In the genomic region with DNA sequence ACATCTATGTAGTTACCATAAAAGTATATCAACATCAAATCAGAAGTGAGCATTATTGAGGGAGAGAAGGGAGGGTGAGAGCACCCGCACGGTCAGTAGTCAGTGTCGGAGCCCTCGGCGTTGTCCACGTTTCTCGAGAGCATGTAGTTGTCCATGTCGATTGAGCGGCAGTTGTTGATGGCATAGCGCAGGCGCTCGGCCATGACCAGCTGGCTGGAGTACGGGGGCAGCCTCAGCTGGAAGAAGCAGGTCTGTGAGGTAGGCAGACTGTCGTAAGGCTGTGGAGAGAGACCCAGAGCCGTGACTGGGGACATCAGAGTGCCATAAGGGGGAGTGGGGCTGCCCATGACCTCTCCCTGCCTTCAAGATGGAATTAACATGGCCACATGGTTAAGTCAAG, we compare ENCODE assay signal across 23 cellular contexts. TPM values are rescaled to one million over a fixed set of nuclear protein-coding genes. Genes with fewer than 3 reads are reported as not detected.
DNase-seq lines count a peak whose midpoint lies in the region; ATAC-seq and TF ChIP-seq lines count a peak whose summit lies in the region.
"Had no signal": no experiment of that assay in that cellular context is flagged by ENCODE, and none has a peak within 500 bp of the region (broad histone marks: within the 10 kb centered on the region; RNA-seq: fewer than 3 reads in every experiment).

No MANE protein-coding gene starts in this region.

- H3K27ac ChIP-seq in dorsolateral prefrontal cortex (peak overlapping the region in 54 of 59 donors; percentile 35 to 97 (median 93)), right atrium auricular region (no peak overlapping the region)
- H3K27ac ChIP-seq: 22Rv1, KMS-11 had no signal

- POLR2A ChIA-PET in activated CD4-positive, alpha-beta T cell treated with anti-CD3 and anti-CD28 coated beads for 36 hours (lab: Charles Lee) = interaction anchor here (1.0 kb wide), 1 partner anchor 11 kb away, joined by 3 read pairs; no protein-coding TSS in a partner anchor
- POLR2A ChIA-PET in T-cell (lab: Charles Lee) = interaction anchor here in 1 of 2 donors (0.6 kb wide), 1 partner anchor 22 kb away, joined by 3 read pairs; no protein-coding TSS in a partner anchor

- intact Hi-C loops in activated CD4-positive, alpha-beta T cell treated with anti-CD3 and anti-CD28 coated beads for 36 hours (cut with DNase I, micrococcal nuclease) = loop anchor here (5.0 to 10.0 kb wide), 2 partner anchors 324 to 543 kb away; partner anchors contain the start of gene SNX22 (in 1 of the 2)
- intact Hi-C loops in dorsolateral prefrontal cortex (cut with DNase I) = loop anchor here (5.0 to 10.0 kb wide), 5 partner anchors 116 to 546 kb away; partner anchors contain the start of gene SNX22 (in 1 of the 2)

- peaks cover 46% of the 10 kb centered on the region for H3K36me3 ChIP-seq in right atrium auricular region

- H3K4me1 Mint-ChIP-seq in activated CD4-positive, alpha-beta T cell treated with anti-CD3 and anti-CD28 coated beads for 36 hours = peaks cover 49% of the 10 kb centered on the region
- H3K4me1 Mint-ChIP-seq in T-cell = peaks cover 46 to 63% (median 49%) of the 10 kb centered on the region in 3 donors
- peaks cover 29 to 62% of the 10 kb centered on the region in 2 donors for H3K4me1 Mint-ChIP-seq in stimulated activated naive B cell treated with anti-CD40 and anti-IgM and Interleukin-4, amounts not matched to agents 10 μg/mL and 1 μg/mL and 100 μg/mL, for 72 hours

- no peak overlapping the region for H3K4me3 Mint-ChIP-seq in activated CD4-positive, alpha-beta T cell treated with anti-CD3 and anti-CD28 coated beads for 36 hours
- no peak overlapping the region for H3K4me3 Mint-ChIP-seq in T-cell
- H3K4me3 Mint-ChIP-seq in stimulated activated naive B cell treated with anti-CD40 and anti-IgM and Interleukin-4, amounts not matched to agents 10 μg/mL and 1 μg/mL and 100 μg/mL, for 72 hours = no peak overlapping the region
- H3K4me3 Mint-ChIP-seq: B cell; CD4-positive, CD25-positive, alpha-beta regulatory T cell had no signal

- TF ChIP-seq CTCF in dorsolateral prefrontal cortex (IDR thresholded peaks at IDR 0.05 in 54 of 56, conservative IDR thresholded peaks at IDR 0.05 in 2 of 56; ENCODE audit: low read depth in 1 of 56, partially characterized antibody in 56 of 56) (no peak), right atrium auricular region (IDR thresholded peaks at IDR 0.05) (no peak)

- no peaks in the 10 kb centered on the region for H3K9me3 ChIP-seq in right atrium auricular region

- no peaks in the 10 kb centered on the region for H3K27me3 ChIP-seq in dorsolateral prefrontal cortex
- H3K27me3 ChIP-seq in right atrium auricular region = no peaks in the 10 kb centered on the region

- H3K9me3 Mint-ChIP-seq in activated CD4-positive, alpha-beta T cell treated with anti-CD3 and anti-CD28 coated beads for 36 hours (ENCODE audit: low read depth) = no peaks in the 10 kb centered on the region
- no peaks in the 10 kb centered on the region for H3K9me3 Mint-ChIP-seq in T-cell
- no peaks in the 10 kb centered on the region for H3K9me3 Mint-ChIP-seq in stimulated activated naive B cell treated with anti-CD40 and anti-IgM and Interleukin-4, amounts not matched to agents 10 μg/mL and 1 μg/mL and 100 μg/mL, for 72 hours
- H3K9me3 Mint-ChIP-seq: CD4-positive, CD25-positive, alpha-beta regulatory T cell had no signal

- CTCF ChIA-PET in activated CD4-positive, alpha-beta T cell treated with anti-CD3 and anti-CD28 coated beads for 36 hours (lab: Charles Lee) = interaction anchor here (0.5 to 3.1 kb wide), 14 partner anchors 9 to 465 kb away, joined by 3 to 20 read pairs (median 4); partner anchors contain the start of gene FBXL22
- CTCF ChIA-PET in T-cell (lab: Charles Lee) = interaction anchor here (0.7 to 1.3 kb wide), 6 partner anchors 9 to 143 kb away, joined by 3 to 6 read pairs (median 4); no protein-coding TSS in a partner anchor

- peak overlapping the region; percentile 42 for H3K27ac Mint-ChIP-seq in activated CD4-positive, alpha-beta T cell treated with anti-CD3 and anti-CD28 coated beads for 36 hours
- H3K27ac Mint-ChIP-seq in T-cell = peak overlapping the region; percentile 3 to 9
- peak overlapping the region; percentile 62 for H3K27ac Mint-ChIP-seq in stimulated activated naive B cell treated with anti-CD40 and anti-IgM and Interleukin-4, amounts not matched to agents 10 μg/mL and 1 μg/mL and 100 μg/mL, for 72 hours
- H3K27ac Mint-ChIP-seq: B cell had no signal

- no peak for DNase-seq in activated CD4-positive, alpha-beta T cell treated with anti-CD3 and anti-CD28 coated beads for 36 hours
- DNase-seq in activated CD4-positive, alpha-beta T cell treated with anti-CD3 and anti-CD28 coated beads for 4 hours = no peak
- DNase-seq in T-cell = no peak
- DNase-seq in dorsolateral prefrontal cortex = no peak
- DNase-seq in stimulated activated naive B cell treated with anti-CD40 and anti-IgM and Interleukin-4, amounts not matched to agents 10 μg/mL and 1 μg/mL and 100 μg/mL, for 72 hours = no peak
- no peak for DNase-seq in globus pallidus (ENCODE audit: low spot score)
- DNase-seq in right atrium auricular region (ENCODE audit: low spot score) = no peak
- DNase-seq: CD4-positive, CD25-positive, alpha-beta regulatory T cell; DMS79 treated with DMSO at 0.1 percent for 48 hours; GM23248; HCEC 1CT; NCI-H1436 treated with DMSO at 0.1 percent for 48 hours; NCI-H2029 treated with DMSO at 0.1 percent for 48 hours; NCI-H2171 treated with DMSO at 0.1 percent for 48 hours; NCI-H446 treated with DMSO at 0.1 percent for 48 hours; NCI-H82; PC-3 had no signal

- H3K4me3 ChIP-seq in dorsolateral prefrontal cortex = no peak overlapping the region
- no peak overlapping the region for H3K4me3 ChIP-seq in right atrium auricular region
- H3K4me3 ChIP-seq: GM23248 had no signal

- ATAC-seq in activated CD4-positive, alpha-beta T cell treated with anti-CD3 and anti-CD28 coated beads for 36 hours = no peak
- no peak for ATAC-seq in T-cell (replicated peaks in 1 of 4)
- ATAC-seq in stimulated activated naive B cell treated with anti-CD40 and anti-IgM and Interleukin-4, amounts not matched to agents 10 μg/mL and 1 μg/mL and 100 μg/mL, for 72 hours (replicated peaks) = no peak
- no peak for ATAC-seq in HG03378 (IDR thresholded peaks at IDR 0.05; ENCODE audit: unreplicated experiment)
- ATAC-seq: HepG2, PC-3 had no signal

- H3K4me1 ChIP-seq in right atrium auricular region = peaks cover 0 to 16% of the 10 kb centered on the region in 2 donors

- H3K27me3 Mint-ChIP-seq in activated CD4-positive, alpha-beta T cell treated with anti-CD3 and anti-CD28 coated beads for 36 hours = no peaks in the 10 kb centered on the region
- H3K27me3 Mint-ChIP-seq in T-cell = no peaks in the 10 kb centered on the region
- no peaks in the 10 kb centered on the region for H3K27me3 Mint-ChIP-seq in stimulated activated naive B cell treated with anti-CD40 and anti-IgM and Interleukin-4, amounts not matched to agents 10 μg/mL and 1 μg/mL and 100 μg/mL, for 72 hours
- H3K27me3 Mint-ChIP-seq: B cell; CD4-positive, CD25-positive, alpha-beta regulatory T cell had no signal

- H3K36me3 Mint-ChIP-seq in activated CD4-positive, alpha-beta T cell treated with anti-CD3 and anti-CD28 coated beads for 36 hours (ENCODE audit: low read depth) = peaks cover 11% of the 10 kb centered on the region
- peaks cover 40% of the 10 kb centered on the region for H3K36me3 Mint-ChIP-seq in T-cell
- H3K36me3 Mint-ChIP-seq in stimulated activated naive B cell treated with anti-CD40 and anti-IgM and Interleukin-4, amounts not matched to agents 10 μg/mL and 1 μg/mL and 100 μg/mL, for 72 hours = peaks cover 49 to 78% of the 10 kb centered on the region in 2 donors

RNA-seq across cellular contexts. Expression of gene FBXL22, which starts 11.8 kb away (rescaled TPM):
- total RNA-seq in activated CD4-positive, alpha-beta T cell treated with anti-CD3 and anti-CD28 coated beads for 36 hours = under 1 TPM; 0.61 to 0.69 TPM
- total RNA-seq in T-cell (1 to 10 TPM in 4 of 5 donors, under 1 TPM in 1; 0.75 to 2.0 (median 1.5) TPM), dorsolateral prefrontal cortex (1 to 10 TPM in 111 of 120 experiments, under 1 TPM in 9; 0.60 to 5.0 (median 2.0) TPM), right atrium auricular region (10 to 100 TPM; 13.8 to 20.1 TPM)
- total RNA-seq: M059J had no signal

Comparison
In these comparisons a context has a peak if more than half of its experiments do, and no peak if none do; other contexts are left out.
1. H3K27ac Mint-ChIP-seq: peak in every context shown above with its lines; median percentile 62 in stimulated activated naive B cell treated with anti-CD40 and anti-IgM and Interleukin-4, amounts not matched to agents 10 μg/mL and 1 μg/mL and 100 μg/mL, for 72 hours; 42 in activated CD4-positive, alpha-beta T cell treated with anti-CD3 and anti-CD28 coated beads for 36 hours; 6 in T-cell.
2. H3K27ac ChIP-seq: peak in dorsolateral prefrontal cortex (54 of 59); none in right atrium auricular region (0 of 2).